8 cellular contexts compared by ENCODE assay signal in genomic region chr11:9613830-9614762, GRCh38. TPM values are rescaled to one million over a fixed set of nuclear protein-coding genes. Genes with fewer than 3 reads are reported as not detected.
A peak's percentile ranks its signal among the peaks of the same experiment; 100 is the strongest.
DNase-seq lines count a peak whose midpoint lies in the region; ATAC-seq and TF ChIP-seq lines count a peak whose summit lies in the region.

No MANE protein-coding gene starts in this region.

- DNase-seq in GM10266 (ENCODE audit: extremely low spot score) (peak; percentile 82), HCEC 1CT (peak; percentile 87), MM.1S (peak; percentile 83), amniotic stem cell (lab: John Stamatoyannopoulos, UW) (peak; percentile 62), left ventricle myocardium superior (peak; percentile 93), psoas muscle (peak; percentile 84 to 90), uterus (peak; percentile 79 to 88)

- H3K27me3 ChIP-seq in MM.1S (replicated peaks; ENCODE audit: insufficient read depth, low read length) (no peaks in the 10 kb centered on the region), psoas muscle (ENCODE audit: insufficient read depth in 3 of 3, low read length in 2 of 3) (no peaks in the 10 kb centered on the region), uterus (no peaks in the 10 kb centered on the region)

- H3K36me3 ChIP-seq in MM.1S (replicated peaks; ENCODE audit: insufficient read depth, low read length) (no peaks in the 10 kb centered on the region), psoas muscle (ENCODE audit: insufficient read depth in 1 of 2, low read depth in 1 of 2) (no peaks in the 10 kb centered on the region), uterus (no peaks in the 10 kb centered on the region)

- TF ChIP-seq CTCF in GM10266 (IDR thresholded peaks at IDR 0.05; ENCODE audit: control insufficient read depth, insufficient read depth, low read depth, missing control alignments) (peak; percentile 88), MM.1S (IDR thresholded peaks at IDR 0.05; ENCODE audit: low read length) (peak; percentile 78), psoas muscle (IDR thresholded peaks at IDR 0.05) (peak; percentile 71), uterus (IDR thresholded peaks at IDR 0.05) (peak; percentile 77 to 93 (median 90))

- peak; percentile 93 for ATAC-seq in left ventricle myocardium superior
- peak; percentile 78 to 88 (median 85) for ATAC-seq in psoas muscle

- H3K4me1 ChIP-seq in MM.1S (ENCODE audit: low read length) (0 out of 2 replicates have a peak, but pooled peaks cover 4% of the 10 kb centered on the region), psoas muscle (peaks cover 6% of the 10 kb centered on the region), uterus (no peaks in the 10 kb centered on the region)

- H3K4me3 ChIP-seq in MM.1S (ENCODE audit: low read length) (peak overlapping the region; percentile 71), psoas muscle (peak overlapping the region; percentile 62), uterus (peak overlapping the region; percentile 35 to 42)

- H2AFZ ChIP-seq in MM.1S (ENCODE audit: low read length): peak overlapping the region; percentile 94

- H3K27ac ChIP-seq in MM.1S (ENCODE audit: low read length) (peak overlapping the region; percentile 44; the same call in 1 of the 2 replicates), psoas muscle (peak overlapping the region; percentile 94), uterus (peak overlapping the region; percentile 97 to 100)

- H4K20me1 ChIP-seq in MM.1S (ENCODE audit: insufficient read depth, low read length): no peaks in the 10 kb centered on the region

- no peaks in the 10 kb centered on the region for H3K9me3 ChIP-seq in MM.1S (replicated peaks; ENCODE audit: insufficient read depth, low read length)
- H3K9me3 ChIP-seq in psoas muscle: no peaks in the 10 kb centered on the region
- H3K9me3 ChIP-seq in uterus: no peaks in the 10 kb centered on the region

- H3K4me3 Mint-ChIP-seq in T-helper 1 cell treated with Interleukin-12 subunit alpha and Interleukin-12 subunit beta and Interleukin-4 antibody, amounts not matched to agents 30 μg/mL and 1 μg/mL, for 36 hours: peak overlapping the region; percentile 83

- H3K27ac Mint-ChIP-seq in T-helper 1 cell treated with Interleukin-12 subunit alpha and Interleukin-12 subunit beta and Interleukin-4 antibody, amounts not matched to agents 30 μg/mL and 1 μg/mL, for 36 hours: peak overlapping the region; percentile 89

- H3K79me2 ChIP-seq in MM.1S (ENCODE audit: low read length): no peaks in the 10 kb centered on the region

- no peaks in the 10 kb centered on the region for H3K9me2 ChIP-seq in MM.1S (replicated peaks; ENCODE audit: insufficient read depth, low read length)

- 1 to 4% (median 2%) methylated on average over 44 to 54 of the region's 54 CpGs for WGBS in psoas muscle, 3 donors

- TF ChIP-seq POLR2A in uterus (IDR thresholded peaks at IDR 0.05): peak; percentile 44 to 81

- H3K27me3 Mint-ChIP-seq in T-helper 1 cell treated with Interleukin-12 subunit alpha and Interleukin-12 subunit beta and Interleukin-4 antibody, amounts not matched to agents 30 μg/mL and 1 μg/mL, for 36 hours (ENCODE audit: low read depth): no peaks in the 10 kb centered on the region

- peaks cover 31% of the 10 kb centered on the region for H3K4me1 Mint-ChIP-seq in T-helper 1 cell treated with Interleukin-12 subunit alpha and Interleukin-12 subunit beta and Interleukin-4 antibody, amounts not matched to agents 30 μg/mL and 1 μg/mL, for 36 hours (ENCODE audit: low read depth)

- H3K36me3 Mint-ChIP-seq in T-helper 1 cell treated with Interleukin-12 subunit alpha and Interleukin-12 subunit beta and Interleukin-4 antibody, amounts not matched to agents 30 μg/mL and 1 μg/mL, for 36 hours (ENCODE audit: low read depth): peaks cover 2% of the 10 kb centered on the region

- H3K9me3 Mint-ChIP-seq in T-helper 1 cell treated with Interleukin-12 subunit alpha and Interleukin-12 subunit beta and Interleukin-4 antibody, amounts not matched to agents 30 μg/mL and 1 μg/mL, for 36 hours: no peaks in the 10 kb centered on the region

- H3K4me2 ChIP-seq in MM.1S (ENCODE audit: low read depth, low read length): peak overlapping the region; percentile 99

- intact Hi-C loops in left ventricle myocardium superior (cut with micrococcal nuclease): loop anchor here (5.0 kb wide), 1 partner anchor 133 kb away; no protein-coding TSS in a partner anchor
- intact Hi-C loops in psoas muscle (cut with DNase I): loop anchor here (2.0 to 10.0 kb wide), 5 partner anchors 39 to 143 kb away; partner anchors contain the start of genes SWAP70 (in 1 of the 2) and WEE1 (in 1 of the 2)
- intact Hi-C loops in uterus (cut with DNase I; ENCODE audit: low total_unique reads): no loop called here

- peaks cover 18% of the 10 kb centered on the region for H3F3A ChIP-seq in MM.1S (ENCODE audit: insufficient read depth, low read length)

- peak overlapping the region; percentile 54 for H3K9ac ChIP-seq in MM.1S (ENCODE audit: low read length)

RNA-seq across cellular contexts. Expression of gene WEE1, which starts 40.6 kb away (rescaled TPM):
- 38.3 TPM for total RNA-seq in left ventricle myocardium superior
- 10 to 100 TPM in 3 of 4 donors, 1 to 10 TPM in 1; 4.8 to 58.6 (median 20.4) TPM for total RNA-seq in psoas muscle
- 1 to 10 TPM; 4.2 to 8.2 (median 5.3) TPM for polyA plus RNA-seq in psoas muscle
- total RNA-seq in uterus: 100 to 1,000 TPM in 1 of 4 donors, 10 to 100 TPM in 3; 30.0 to 105 (median 60.0) TPM

RNA-seq across cellular contexts. Expression of gene SWAP70, which starts 49.8 kb away (rescaled TPM):
- total RNA-seq in left ventricle myocardium superior: 25.0 TPM
- 10 to 100 TPM in 2 of 4 donors, 1 to 10 TPM in 2; 8.2 to 13.3 (median 11.0) TPM for total RNA-seq in psoas muscle
- polyA plus RNA-seq in psoas muscle: 1 to 10 TPM; 4.3 to 5.2 (median 4.5) TPM
- 10 to 100 TPM; 11.5 to 65.6 (median 41.5) TPM for total RNA-seq in uterus

Comparison
In these comparisons a context has a peak if more than half of its experiments do, and no peak if none do; other contexts are left out.
1. Peak in every context shown above with its lines: DNase-seq, ATAC-seq, H3K4me3 ChIP-seq and H3K27ac ChIP-seq.
2. H3K27ac ChIP-seq: peak in every context shown above with its lines; median percentile 98 in uterus; 94 in psoas muscle; 44 in MM.1S.